Comparison of ENCODE assay signal across 19 cellular contexts in genomic region chr11:122149232-122149631, GRCh38. TPM values are rescaled to one million over a fixed set of nuclear protein-coding genes. Genes with fewer than 3 reads are reported as not detected.
"Had no signal": no experiment of that assay in that cellular context is flagged by ENCODE, and none has a peak within 500 bp of the region (broad histone marks: within the 10 kb centered on the region; RNA-seq: fewer than 3 reads in every experiment).

No MANE protein-coding gene starts in this region.

- H3K4me3 ChIP-seq: psoas muscle, right lobe of liver, upper lobe of right lung had no signal

- H3K27me3 ChIP-seq: brain microvascular endothelial cell, right lobe of liver, upper lobe of right lung had no signal

- H3K36me3 Mint-ChIP-seq: activated naive CD4-positive, alpha-beta T cell treated with anti-CD3 and anti-CD28 coated beads, Interleukin-2, amount 50 U/mL, for 72 hours had no signal

- H3K4me1 ChIP-seq: psoas muscle, upper lobe of right lung had no signal

- ATAC-seq: activated CD8-positive, alpha-beta T cell treated with anti-CD3 and anti-CD28 coated beads for 36 hours; activated naive CD4-positive, alpha-beta T cell treated with anti-CD3 and anti-CD28 coated beads, Interleukin-2, amount 50 U/mL, for 72 hours; psoas muscle; right lobe of liver; T-helper 17 cell; upper lobe of right lung had no signal

- H3K27ac ChIP-seq: brain microvascular endothelial cell, psoas muscle, right lobe of liver, upper lobe of right lung had no signal

- H3K9me3 Mint-ChIP-seq: activated CD8-positive, alpha-beta T cell treated with anti-CD3 and anti-CD28 coated beads for 36 hours; activated naive CD4-positive, alpha-beta T cell treated with anti-CD3 and anti-CD28 coated beads, Interleukin-2, amount 50 U/mL, for 72 hours; nephron; stimulated activated naive CD8-positive, alpha-beta T cell treated with anti-CD3 and anti-CD28 coated beads, Interleukin-15, Interleukin-2, amounts not matched to agents 100 ng/mL and 50 ng/mL, for 24 hours had no signal

- H3K27ac Mint-ChIP-seq: activated CD8-positive, alpha-beta T cell treated with anti-CD3 and anti-CD28 coated beads for 36 hours; activated naive CD4-positive, alpha-beta T cell treated with anti-CD3 and anti-CD28 coated beads, Interleukin-2, amount 50 U/mL, for 72 hours; nephron; stimulated activated naive CD8-positive, alpha-beta T cell treated with anti-CD3 and anti-CD28 coated beads, Interleukin-15, Interleukin-2, amounts not matched to agents 100 ng/mL and 50 ng/mL, for 24 hours; T-helper 17 cell had no signal

- DNase-seq: activated CD4-positive, alpha-beta T cell treated with anti-CD3 and anti-CD28 coated beads for 4 hours; activated CD8-positive, alpha-beta T cell treated with anti-CD3 and anti-CD28 coated beads for 36 hours; activated gamma-delta T cell; activated T-cell treated with anti-CD3 and anti-CD28 coated beads, Interleukin-2, amount 50 U/mL, for 48 hours; amniotic stem cell; brain microvascular endothelial cell; cortex of kidney; effector CD8-positive, alpha-beta T cell; head of caudate nucleus; kidney glomerular epithelial cell; mesendoderm; occipital lobe; psoas muscle; right lobe of liver; T-helper 17 cell; upper lobe of right lung had no signal

- H3K4me1 Mint-ChIP-seq: T-helper 17 cell had no signal

- H3K9me3 ChIP-seq: psoas muscle, right lobe of liver, upper lobe of right lung had no signal

- H3K4me3 Mint-ChIP-seq: activated CD8-positive, alpha-beta T cell treated with anti-CD3 and anti-CD28 coated beads for 36 hours; nephron; stimulated activated naive CD8-positive, alpha-beta T cell treated with anti-CD3 and anti-CD28 coated beads, Interleukin-15, Interleukin-2, amounts not matched to agents 100 ng/mL and 50 ng/mL, for 24 hours; T-helper 17 cell had no signal

- H3K36me3 ChIP-seq: right lobe of liver, upper lobe of right lung had no signal

RNA-seq across cellular contexts. Expression of gene BLID, which starts 33.2 kb away (rescaled TPM):
- total RNA-seq: activated CD8-positive, alpha-beta T cell treated with anti-CD3 and anti-CD28 coated beads for 36 hours; activated naive CD4-positive, alpha-beta T cell treated with anti-CD3 and anti-CD28 coated beads, Interleukin-2, amount 50 U/mL, for 72 hours; T-helper 17 cell; upper lobe of right lung had no signal
